ENCODE assay signal across 18 cellular contexts in the genomic region with DNA sequence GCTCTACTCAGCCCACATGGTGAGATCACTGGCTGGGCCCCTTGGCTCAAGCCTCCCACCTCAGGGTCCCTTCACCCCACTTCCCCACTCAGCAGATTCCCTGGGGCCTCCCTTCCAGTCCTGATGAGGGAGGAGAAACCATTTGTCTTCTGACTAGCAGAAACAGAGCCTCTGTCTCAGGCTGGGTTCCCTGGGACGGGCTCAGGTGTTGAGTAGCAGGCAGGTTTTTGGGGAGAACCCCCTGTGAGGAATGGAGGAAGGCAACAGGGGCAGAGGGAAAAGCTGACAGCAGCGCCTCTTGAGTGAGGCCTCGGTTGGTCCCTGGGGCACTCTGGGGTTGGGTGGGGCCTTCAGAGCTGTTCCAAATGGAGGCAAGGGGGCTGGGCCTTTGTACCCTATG.
"Had no signal": no experiment of that assay in that cellular context is flagged by ENCODE, and none has a peak within 500 bp of the region (broad histone marks: within the 10 kb centered on the region; RNA-seq: fewer than 3 reads in every experiment).

No MANE protein-coding gene starts in this region.

- H3K36me3 ChIP-seq: adrenal gland had no signal

- ATAC-seq: esophagus mucosa; left lobe of liver; naive thymus-derived CD8-positive, alpha-beta T cell had no signal

- H3K4me3 ChIP-seq: adrenal gland, skin epidermis had no signal

- H3K27ac ChIP-seq: adrenal gland, skin epidermis had no signal

- H3K27ac Mint-ChIP-seq: activated CD4-positive, alpha-beta memory T cell treated with anti-CD3 and anti-CD28 coated beads, Interleukin-2, amount 10 ng/mL, durations not matched to agents 7 days and 5 days; activated naive CD4-positive, alpha-beta T cell treated with anti-CD3 and anti-CD28 coated beads, Interleukin-2, amount 50 U/mL, for 24 hours; naive thymus-derived CD8-positive, alpha-beta T cell; type B pancreatic cell had no signal

- H3K9me3 Mint-ChIP-seq: activated CD4-positive, alpha-beta memory T cell treated with anti-CD3 and anti-CD28 coated beads, Interleukin-2, amount 10 ng/mL, durations not matched to agents 7 days and 5 days; activated naive CD4-positive, alpha-beta T cell treated with anti-CD3 and anti-CD28 coated beads, Interleukin-2, amount 50 U/mL, for 24 hours; type B pancreatic cell had no signal

- H3K27me3 ChIP-seq: adrenal gland had no signal

- H3K27me3 Mint-ChIP-seq: activated CD4-positive, alpha-beta memory T cell treated with anti-CD3 and anti-CD28 coated beads, Interleukin-2, amount 10 ng/mL, durations not matched to agents 7 days and 5 days; activated naive CD4-positive, alpha-beta T cell treated with anti-CD3 and anti-CD28 coated beads, Interleukin-2, amount 50 U/mL, for 24 hours; type B pancreatic cell had no signal

- H3K4me3 Mint-ChIP-seq: activated CD4-positive, alpha-beta memory T cell treated with anti-CD3 and anti-CD28 coated beads, Interleukin-2, amount 10 ng/mL, durations not matched to agents 7 days and 5 days; activated naive CD4-positive, alpha-beta T cell treated with anti-CD3 and anti-CD28 coated beads, Interleukin-2, amount 50 U/mL, for 24 hours; naive thymus-derived CD8-positive, alpha-beta T cell; type B pancreatic cell had no signal

- H3K36me3 Mint-ChIP-seq: activated naive CD4-positive, alpha-beta T cell treated with anti-CD3 and anti-CD28 coated beads, Interleukin-2, amount 50 U/mL, for 24 hours; naive thymus-derived CD8-positive, alpha-beta T cell; type B pancreatic cell had no signal

- H3K9me3 ChIP-seq: adrenal gland had no signal

- H3K4me1 ChIP-seq: adrenal gland had no signal

- H3K4me1 Mint-ChIP-seq: activated CD4-positive, alpha-beta memory T cell treated with anti-CD3 and anti-CD28 coated beads, Interleukin-2, amount 10 ng/mL, durations not matched to agents 7 days and 5 days; activated naive CD4-positive, alpha-beta T cell treated with anti-CD3 and anti-CD28 coated beads, Interleukin-2, amount 50 U/mL, for 24 hours; naive thymus-derived CD8-positive, alpha-beta T cell had no signal

- DNase-seq: activated CD4-positive, alpha-beta memory T cell treated with anti-CD3 and anti-CD28 coated beads, Interleukin-2, amount 10 ng/mL, durations not matched to agents 7 days and 5 days; activated CD4-positive, alpha-beta T cell treated with anti-CD3 and anti-CD28 coated beads for 4 hours; activated effector memory CD4-positive, alpha-beta T cell treated with anti-CD3 and anti-CD28 coated beads, Interleukin-2, amount 50 U/mL, for 16 hours; activated T-cell treated with anti-CD3 and anti-CD28 coated beads, Interleukin-2, amount 50 U/mL, for 48 hours; adrenal gland; mammary epithelial cell; naive thymus-derived CD8-positive, alpha-beta T cell; occipital lobe; stimulated activated CD4-positive, alpha-beta T cell treated with anti-CD3 and anti-CD28 coated beads, Interleukin-4, amount 100 ng/mL, for 4 hours; stimulated activated CD8-positive, alpha-beta memory T cell treated with anti-CD3 and anti-CD28 coated beads, Interleukin-4, amount 100 ng/mL, for 48 hours; stimulated activated naive CD4-positive, alpha-beta T cell treated with Interleukin-2 at 50 U/mL for 16 hours; substantia nigra; SW 1271 had no signal
